10 cellular contexts compared by ENCODE assay signal in genomic region chr3:23442598-23443383, GRCh38.
DNase-seq lines count a peak whose midpoint lies in the region; ATAC-seq, FAIRE-seq and TF ChIP-seq lines count a peak whose summit lies in the region.
"Had no signal": no experiment of that assay in that cellular context is flagged by ENCODE, and none has a peak within 500 bp of the region (broad histone marks: within the 10 kb centered on the region; RNA-seq: fewer than 3 reads in every experiment).

No MANE protein-coding gene starts in this region.

- H3K27ac ChIP-seq in adrenal gland = no peak overlapping the region
- H3K27ac ChIP-seq: pancreas had no signal

- H3K36me3 Mint-ChIP-seq in T-cell = no peaks in the 10 kb centered on the region
- no peaks in the 10 kb centered on the region for H3K36me3 Mint-ChIP-seq in osteocyte (ENCODE audit: unreplicated experiment)

- 61 to 72% (median 68%) methylated on average over 4 of the region's 4 CpGs for WGBS in adrenal gland, 4 donors

- H3K9me3 Mint-ChIP-seq in T-cell = peaks cover 0 to 4% (median 0%) of the 10 kb centered on the region in 3 donors
- H3K9me3 Mint-ChIP-seq in osteocyte (ENCODE audit: unreplicated experiment) = no peaks in the 10 kb centered on the region

- H3K27me3 Mint-ChIP-seq in T-cell (no peaks in the 10 kb centered on the region), osteocyte (ENCODE audit: unreplicated experiment) (no peaks in the 10 kb centered on the region)

- intact Hi-C loops in adrenal gland (cut with DNase I) = no loop called here

- no peak for TF ChIP-seq POLR2A in adrenal gland (IDR thresholded peaks at IDR 0.05)

- H3K9me3 ChIP-seq in adrenal gland (replicated peaks in 1 of 3) = no peaks in the 10 kb centered on the region
- H3K9me3 ChIP-seq: pancreas had no signal

- no peaks in the 10 kb centered on the region for H3K27me3 ChIP-seq in adrenal gland
- H3K27me3 ChIP-seq: pancreas had no signal

- ATAC-seq in HG03060 (IDR thresholded peaks at IDR 0.05; ENCODE audit: low read depth, unreplicated experiment) (peak; percentile 38), T-cell (replicated peaks in 1 of 4) (peak; percentile 54 to 85 (median 62))

- FAIRE-seq in GM19239 (lab: Jason Lieb, UNC) = peak; percentile 85
- FAIRE-seq: pancreas had no signal

- H3K4me1 ChIP-seq in adrenal gland (replicated peaks in 1 of 2) = no peaks in the 10 kb centered on the region
- H3K4me1 ChIP-seq: pancreas had no signal

- CTCF ChIA-PET in T-cell (lab: Charles Lee) = interaction anchor here (0.5 to 1.0 kb wide), 3 partner anchors 9 to 334 kb away, joined by 3 to 4 read pairs (median 3); no protein-coding TSS in a partner anchor

- no peak for TF ChIP-seq CTCF in osteocyte (IDR thresholded peaks at IDR 0.05)
- TF ChIP-seq CTCF in adrenal gland (IDR thresholded peaks at IDR 0.05) = no peak

- H3K36me3 ChIP-seq in adrenal gland (replicated peaks in 1 of 2) = no peaks in the 10 kb centered on the region
- H3K36me3 ChIP-seq: pancreas had no signal

- H3K4me3 ChIP-seq in adrenal gland = no peak overlapping the region
- H3K4me3 ChIP-seq: pancreas had no signal

- POLR2A ChIA-PET in T-cell (lab: Charles Lee) = interaction anchor here in 1 of 2 donors (0.6 kb wide), 1 partner anchor 1060 kb away, joined by 5 read pairs; no protein-coding TSS in a partner anchor

- no peak overlapping the region for H3K27ac Mint-ChIP-seq in T-cell
- peak overlapping the region; percentile 52 for H3K27ac Mint-ChIP-seq in osteocyte (ENCODE audit: unreplicated experiment)

- no peak for DNase-seq in GM19239 (ENCODE audit: insufficient read length, low spot score)
- peak in 8 of 34 experiments; percentile 2 to 35 (median 9) for DNase-seq in T-cell
- no peak for DNase-seq in osteocyte (ENCODE audit: extremely low spot score, unreplicated experiment)
- DNase-seq in adrenal gland = no peak
- no peak for DNase-seq in stimulated activated CD4-positive, alpha-beta T cell treated with anti-CD3 and anti-CD28 coated beads, Interleukin-2, amount 100 ng/mL, for 24 hours
- no peak for DNase-seq in AG08395 (ENCODE audit: low spot score)
- no peak for DNase-seq in dedifferentiated amniotic fluid mesenchymal stem cell (ENCODE audit: extremely low spot score)
- DNase-seq: anterior cingulate cortex, pancreas had no signal

- H3K4me3 Mint-ChIP-seq in T-cell (no peak overlapping the region), osteocyte (ENCODE audit: unreplicated experiment) (no peak overlapping the region)

- peaks cover 37 to 45% (median 38%) of the 10 kb centered on the region in 3 donors for H3K4me1 Mint-ChIP-seq in T-cell
- peaks cover 31% of the 10 kb centered on the region for H3K4me1 Mint-ChIP-seq in osteocyte (ENCODE audit: unreplicated experiment)
